ENCODE assay signal across 1 cellular context in the genomic region with DNA sequence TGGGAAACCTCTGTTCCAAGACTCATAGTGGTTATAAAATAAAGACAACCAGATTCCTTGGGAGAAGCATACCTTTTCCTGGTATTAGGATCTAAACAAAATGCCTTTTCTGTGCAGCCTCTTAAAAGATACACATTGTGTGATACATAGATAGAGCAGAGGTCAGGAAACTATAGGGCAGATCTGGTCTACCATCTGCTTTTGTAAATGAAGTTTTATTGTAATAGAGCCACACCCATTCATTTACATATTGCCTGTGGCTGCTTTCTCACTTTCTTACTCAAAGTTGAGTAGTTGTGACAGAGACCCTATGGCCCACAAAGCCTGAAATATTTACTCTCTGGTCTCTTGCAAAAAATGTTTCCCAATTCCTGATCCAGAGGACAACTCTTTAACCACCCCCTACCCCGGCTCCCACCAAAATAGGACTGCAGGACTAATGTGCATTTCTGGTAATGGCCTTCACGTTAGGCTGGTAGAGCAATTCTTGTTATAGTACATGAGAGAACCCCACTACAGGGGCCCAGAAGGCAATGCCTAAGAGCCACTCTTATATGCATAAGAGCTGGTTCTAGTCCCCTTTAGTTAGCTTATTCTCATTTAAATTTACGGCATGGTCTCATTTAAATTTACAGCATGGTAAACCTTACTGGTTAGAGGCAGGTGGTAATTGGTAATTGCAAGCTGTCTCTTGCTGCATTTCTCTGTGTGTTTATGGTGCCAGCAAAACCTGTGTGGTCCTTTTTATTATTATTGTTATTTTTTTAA.
TF ChIP-seq lines count a peak whose summit lies in the region.

No MANE protein-coding gene starts in this region.

TF ChIP-seq in GM23338, 12 proteins besides CTCF, POLR2A, EP300 and RAD21 (continued from another document):
- TF ChIP-seq, protein P1, sequence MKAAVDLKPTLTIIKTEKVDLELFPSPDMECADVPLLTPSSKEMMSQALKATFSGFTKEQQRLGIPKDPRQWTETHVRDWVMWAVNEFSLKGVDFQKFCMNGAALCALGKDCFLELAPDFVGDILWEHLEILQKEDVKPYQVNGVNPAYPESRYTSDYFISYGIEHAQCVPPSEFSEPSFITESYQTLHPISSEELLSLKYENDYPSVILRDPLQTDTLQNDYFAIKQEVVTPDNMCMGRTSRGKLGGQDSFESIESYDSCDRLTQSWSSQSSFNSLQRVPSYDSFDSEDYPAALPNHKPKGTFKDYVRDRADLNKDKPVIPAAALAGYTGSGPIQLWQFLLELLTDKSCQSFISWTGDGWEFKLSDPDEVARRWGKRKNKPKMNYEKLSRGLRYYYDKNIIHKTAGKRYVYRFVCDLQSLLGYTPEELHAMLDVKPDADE (IDR thresholded peaks at IDR 0.05): no peak
- TF ChIP-seq ZNF114 (CRISPR knock-in tag; IDR thresholded peaks at IDR 0.05): no peak
- TF ChIP-seq CREB1 (CRISPR knock-in tag; IDR thresholded peaks at IDR 0.05; ENCODE audit: low read depth): no peak
- no peak for TF ChIP-seq JUNB (IDR thresholded peaks at IDR 0.05; ENCODE audit: unreplicated experiment)
- TF ChIP-seq EZH2phosphoT487 (IDR thresholded peaks at IDR 0.05; ENCODE audit: unreplicated experiment): no peak
